In the genomic region with DNA sequence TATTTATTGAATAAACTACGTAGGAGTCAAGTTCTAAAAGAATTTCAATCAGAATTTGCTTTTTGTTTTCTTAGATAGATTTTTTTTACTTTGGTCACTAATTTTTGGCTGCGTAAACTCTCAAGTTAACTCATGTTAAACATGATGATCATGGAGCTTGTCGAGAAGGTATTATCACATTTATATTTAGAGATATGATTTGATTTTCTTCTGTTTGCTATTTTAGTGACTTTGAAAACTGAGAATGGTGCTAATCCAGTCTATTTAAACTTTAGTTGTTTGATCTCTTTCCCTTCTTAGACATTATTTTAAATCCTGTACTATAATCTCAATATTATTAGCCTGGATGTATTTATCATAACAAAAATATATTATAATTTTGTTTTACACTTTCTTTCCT, we compare ENCODE assay signal across 26 cellular contexts.
"Had no signal": no experiment of that assay in that cellular context is flagged by ENCODE, and none has a peak within 500 bp of the region (broad histone marks: within the 10 kb centered on the region; RNA-seq: fewer than 3 reads in every experiment).

No MANE protein-coding gene starts in this region.

- H3K27me3 Mint-ChIP-seq: activated B cell treated with CpG ODN at 0.5 μM for 24 hours; activated CD8-positive, alpha-beta T cell treated with anti-CD3 and anti-CD28 coated beads for 36 hours; activated naive CD8-positive, alpha-beta T cell; activated T-helper 17 cell treated with anti-CD3 and anti-CD28 coated beads, Interleukin-2, amount 50 U/mL, for 72 hours had no signal

- H3K4me3 ChIP-seq: body of pancreas had no signal

- H3K9me3 Mint-ChIP-seq: activated B cell treated with CpG ODN at 0.5 μM for 24 hours; activated CD8-positive, alpha-beta T cell treated with anti-CD3 and anti-CD28 coated beads for 36 hours; endodermal cell had no signal

- FAIRE-seq: colon had no signal

- H3K27me3 ChIP-seq: body of pancreas had no signal

- H3K4me1 ChIP-seq: body of pancreas had no signal

- H3K27ac Mint-ChIP-seq: activated B cell treated with CpG ODN at 0.5 μM for 24 hours; activated CD8-positive, alpha-beta T cell treated with anti-CD3 and anti-CD28 coated beads for 36 hours; activated naive CD8-positive, alpha-beta T cell; activated T-helper 17 cell treated with anti-CD3 and anti-CD28 coated beads, Interleukin-2, amount 50 U/mL, for 72 hours; endodermal cell had no signal

- H3K4me1 Mint-ChIP-seq: activated B cell treated with CpG ODN at 0.5 μM for 24 hours; activated T-helper 17 cell treated with anti-CD3 and anti-CD28 coated beads, Interleukin-2, amount 50 U/mL, for 72 hours; endodermal cell had no signal

- H3K4me3 Mint-ChIP-seq: activated B cell treated with CpG ODN at 0.5 μM for 24 hours; activated CD8-positive, alpha-beta T cell treated with anti-CD3 and anti-CD28 coated beads for 36 hours; activated naive CD8-positive, alpha-beta T cell; activated T-cell treated with anti-CD3 and anti-CD28 coated beads, Interleukin-2, amount 50 U/mL, for 4 hours; activated T-helper 17 cell treated with anti-CD3 and anti-CD28 coated beads, Interleukin-2, amount 50 U/mL, for 72 hours; endodermal cell had no signal

- H3K36me3 Mint-ChIP-seq: activated naive CD8-positive, alpha-beta T cell had no signal

- ATAC-seq: activated CD4-positive, CD25-positive, alpha-beta regulatory T cell treated with anti-CD3 and anti-CD28 coated beads, Interleukin-2, amount 50 U/mL, for 24 hours; activated CD8-positive, alpha-beta T cell treated with anti-CD3 and anti-CD28 coated beads for 36 hours; activated T-cell treated with anti-CD3 and anti-CD28 coated beads, Interleukin-2, amount 50 U/mL, for 4 hours; activated T-helper 17 cell treated with anti-CD3 and anti-CD28 coated beads, Interleukin-2, amount 50 U/mL, for 72 hours; body of pancreas; esophagus mucosa had no signal

- H3K27ac ChIP-seq: body of pancreas, WERI-Rb-1 had no signal

- H3K9me3 ChIP-seq: body of pancreas had no signal

- H3K36me3 ChIP-seq: WERI-Rb-1 had no signal

- DNase-seq: activated B cell treated with CpG ODN at 0.5 μM for 24 hours; activated CD4-positive, alpha-beta T cell treated with anti-CD3 and anti-CD28 coated beads for 48 hours; activated CD4-positive, alpha-beta T cell treated with anti-CD3 and anti-CD28 coated beads, Interleukin-2, amount 50 U/mL, for 1 hour; activated CD4-positive, alpha-beta T cell treated with anti-CD3 and anti-CD28 coated beads, Interleukin-2, amount 50 U/mL, for 48 hours; activated CD8-positive, alpha-beta memory T cell treated with anti-CD3 and anti-CD28 coated beads for 24 hours; activated CD8-positive, alpha-beta T cell treated with anti-CD3 and anti-CD28 coated beads for 36 hours; activated effector memory CD4-positive, alpha-beta T cell treated with Interleukin-2 at 50 U/mL for 16 hours; activated gamma-delta T cell treated with Interleukin-2 at 50 U/mL for 16 hours; activated naive CD4-positive, alpha-beta T cell treated with anti-CD3 and anti-CD28 coated beads, Interleukin-2, amount 50 U/mL, for 16 hours; activated naive CD4-positive, alpha-beta T cell treated with Interleukin-2 at 50 U/mL for 16 hours; activated T-cell treated with anti-CD3 and anti-CD28 coated beads, Interleukin-2, amount 50 U/mL, for 4 hours; amniotic stem cell; anterior cingulate cortex; body of pancreas; caudate nucleus; effector CD8-positive, alpha-beta T cell; endodermal cell; foreskin fibroblast; head of caudate nucleus; T-helper 2 cell; WERI-Rb-1 had no signal
